Comparison of ENCODE assay signal across 1 cellular context in genomic region chr2:10136187-10136934, GRCh38.
TF ChIP-seq lines count a peak whose summit lies in the region.

No MANE protein-coding gene starts in this region.

TF ChIP-seq in H1, 55 proteins besides CTCF, POLR2A, EP300 and RAD21 (continued from another document):
- TF ChIP-seq CHD1 (IDR thresholded peaks at IDR 0.05; ENCODE audit: low read depth, low read length) (no peak), TBP (IDR thresholded peaks at IDR 0.05; ENCODE audit: low read depth, low read length) (no peak), EZH2 (IDR thresholded peaks at IDR 0.05; ENCODE audit: low read depth, low read length, severe bottlenecking) (no peak), CTBP2 (IDR thresholded peaks at IDR 0.05; ENCODE audit: borderline replicate concordance, insufficient read depth, insufficient read length, low read length) (no peak), FOSL1 (IDR thresholded peaks at IDR 0.05; ENCODE audit: insufficient read depth, low read depth, low read length) (no peak), SP2 (IDR thresholded peaks at IDR 0.05; ENCODE audit: low read length) (no peak), CHD7 (IDR thresholded peaks at IDR 0.05; ENCODE audit: insufficient replicate concordance, low read length) (no peak), BCL11A (IDR thresholded peaks at IDR 0.05; ENCODE audit: low read depth in 2 of 2, low read length in 2 of 2) (no peak), YY1 (IDR thresholded peaks at IDR 0.05; ENCODE audit: low read depth, low read length) (no peak), CREB1 (IDR thresholded peaks at IDR 0.05) (no peak), USF2 (IDR thresholded peaks at IDR 0.05; ENCODE audit: low read length) (no peak), ASH2L (IDR thresholded peaks at IDR 0.05; ENCODE audit: low read length) (no peak), CBX8 (IDR thresholded peaks at IDR 0.05; ENCODE audit: borderline replicate concordance, low read depth, low read length) (no peak)
- TF ChIP-seq, protein P1, sequence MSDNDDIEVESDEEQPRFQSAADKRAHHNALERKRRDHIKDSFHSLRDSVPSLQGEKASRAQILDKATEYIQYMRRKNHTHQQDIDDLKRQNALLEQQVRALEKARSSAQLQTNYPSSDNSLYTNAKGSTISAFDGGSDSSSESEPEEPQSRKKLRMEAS (IDR thresholded peaks at IDR 0.05), result no peak
